Comparison of ENCODE assay signal across 18 cellular contexts in the genomic region with DNA sequence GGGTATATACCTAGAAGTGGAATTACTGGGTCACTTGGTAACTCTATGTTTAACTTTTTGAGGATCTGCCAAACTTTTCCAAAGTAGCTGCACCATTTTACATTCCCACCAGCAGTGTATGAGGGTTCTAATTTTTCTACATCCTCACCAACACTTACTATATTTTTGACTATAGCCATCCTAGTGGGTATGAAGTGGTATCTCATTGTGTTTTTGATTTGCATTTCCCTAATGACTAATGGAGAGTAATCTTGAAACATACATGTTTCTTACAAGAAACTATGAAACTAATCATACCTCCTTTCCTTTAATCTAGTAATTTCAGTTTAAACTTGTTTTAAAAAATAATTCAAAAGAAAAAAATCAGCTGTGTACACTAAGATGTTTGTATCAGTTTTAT. TPM values are rescaled to one million over a fixed set of nuclear protein-coding genes. Genes with fewer than 3 reads are reported as not detected.
DNase-seq lines count a peak whose midpoint lies in the region; ATAC-seq, FAIRE-seq and TF ChIP-seq lines count a peak whose summit lies in the region.
"Had no signal": no experiment of that assay in that cellular context is flagged by ENCODE, and none has a peak within 500 bp of the region (broad histone marks: within the 10 kb centered on the region; RNA-seq: fewer than 3 reads in every experiment).

No MANE protein-coding gene starts in this region.

- H3K9me3 ChIP-seq in GM12878 (replicated peaks; ENCODE audit: control insufficient read depth, insufficient read depth, low read length) (no peaks in the 10 kb centered on the region; the same call in 1 of the 3 replicates), left ventricle myocardium inferior (replicated peaks) (peaks cover 6% of the 10 kb centered on the region)
- H3K9me3 ChIP-seq: Caco-2 had no signal

- H3K4me2 ChIP-seq in GM12878 (ENCODE audit: control insufficient read depth, insufficient read depth): no peak overlapping the region
- H3K4me2 ChIP-seq: BLaER1 had no signal

- RAD21 ChIA-PET in GM12878 (lab: Charles Lee; ENCODE audit: unreplicated experiment): interaction anchor here (0.6 kb wide), 1 partner anchor 169 kb away, joined by 3 read pairs; no protein-coding TSS in a partner anchor

- CTCF ChIA-PET in activated CD4-positive, alpha-beta T cell treated with anti-CD3 and anti-CD28 coated beads for 36 hours (lab: Charles Lee): no interaction called here
- CTCF ChIA-PET in GM12878 (lab: Yijun Ruan, JAX): interaction anchor here (1.0 kb wide), 1 partner anchor 15 kb away, joined by 3 read pairs; no protein-coding TSS in a partner anchor

- no peak for TF ChIP-seq POLR2A in GM12878 (IDR thresholded peaks at IDR 0.05; ENCODE audit: low read depth, low read length)

- in situ Hi-C loops in GM12878 (cut with MboI): no loop called here

- H3K27ac ChIP-seq in GM12878 (ENCODE audit: control insufficient read depth, insufficient read depth) (no peak overlapping the region), left ventricle myocardium inferior (replicated peaks) (no peak overlapping the region)
- H3K27ac ChIP-seq: 22Rv1, BLaER1 had no signal

- ATAC-seq in activated CD4-positive, alpha-beta T cell treated with anti-CD3 and anti-CD28 coated beads for 36 hours: peak; percentile 63
- ATAC-seq in stimulated activated naive CD8-positive, alpha-beta T cell treated with anti-CD3 and anti-CD28 coated beads, Interleukin-15, amount 100 ng/mL, for 72 hours: peak; percentile 68
- no peak for ATAC-seq in stimulated activated naive CD8-positive, alpha-beta T cell treated with anti-CD3 and anti-CD28 coated beads, Interleukin-15, Interleukin-2, amounts not matched to agents 100 U/mL and 50 U/mL, for 24 hours
- peak; percentile 71 for ATAC-seq in GM12878
- ATAC-seq in HG03571 (IDR thresholded peaks at IDR 0.05; ENCODE audit: unreplicated experiment): no peak

- no peak overlapping the region for H3K9ac ChIP-seq in GM12878 (ENCODE audit: control insufficient read depth, insufficient read depth, low read length)
- H3K9ac ChIP-seq: BLaER1 had no signal

- TF ChIP-seq RAD21 in GM12878 (IDR thresholded peaks at IDR 0.05; ENCODE audit: insufficient read depth, low read depth, low read length): no peak

- DNase-seq in activated CD4-positive, alpha-beta T cell treated with anti-CD3 and anti-CD28 coated beads for 36 hours: no peak
- no peak for DNase-seq in activated CD4-positive, alpha-beta T cell treated with anti-CD3 and anti-CD28 coated beads for 4 hours
- no peak for DNase-seq in stimulated activated naive CD8-positive, alpha-beta T cell treated with anti-CD3 and anti-CD28 coated beads, Interleukin-15, amount 100 ng/mL, for 72 hours
- DNase-seq in stimulated activated naive CD8-positive, alpha-beta T cell treated with anti-CD3 and anti-CD28 coated beads, Interleukin-15, Interleukin-2, amounts not matched to agents 100 U/mL and 50 U/mL, for 24 hours: no peak
- DNase-seq in GM12878 (ENCODE audit: low read depth, low spot score): no peak
- DNase-seq in hepatic stellate cell (ENCODE audit: low spot score): no peak
- DNase-seq in left ventricle myocardium inferior: no peak
- DNase-seq: AML-193; Caco-2; CD8-positive, alpha-beta memory T cell; DMS53; GF-D8; GOT3; H9 had no signal

- no peaks in the 10 kb centered on the region for H3K27me3 Mint-ChIP-seq in activated CD4-positive, alpha-beta T cell treated with anti-CD3 and anti-CD28 coated beads for 36 hours
- no peaks in the 10 kb centered on the region for H3K27me3 Mint-ChIP-seq in stimulated activated naive CD8-positive, alpha-beta T cell treated with anti-CD3 and anti-CD28 coated beads, Interleukin-15, amount 100 ng/mL, for 72 hours
- H3K27me3 Mint-ChIP-seq: CD8-positive, alpha-beta memory T cell had no signal

- H3K9me3 Mint-ChIP-seq in activated CD4-positive, alpha-beta T cell treated with anti-CD3 and anti-CD28 coated beads for 36 hours (ENCODE audit: low read depth): peaks cover 6% of the 10 kb centered on the region
- peaks cover 0 to 3% of the 10 kb centered on the region in 2 donors for H3K9me3 Mint-ChIP-seq in stimulated activated naive CD8-positive, alpha-beta T cell treated with anti-CD3 and anti-CD28 coated beads, Interleukin-15, amount 100 ng/mL, for 72 hours

- no peaks in the 10 kb centered on the region for H4K20me1 ChIP-seq in GM12878 (ENCODE audit: control insufficient read depth, insufficient read depth)
- H4K20me1 ChIP-seq: BLaER1 had no signal

- SMC1A ChIA-PET in GM12878 (lab: Charles Lee; ENCODE audit: uncharacterized antibody, unreplicated experiment): interaction anchor here (1.0 to 1.4 kb wide), 5 partner anchors 15 to 68 kb away, joined by 3 to 6 read pairs (median 3); no protein-coding TSS in a partner anchor

- TF ChIP-seq CTCF in GM12878 (IDR thresholded peaks at IDR 0.05 in 2 of 3, conservative IDR thresholded peaks at IDR 0.05 in 1 of 3; ENCODE audit: control insufficient read depth in 2 of 3, extremely low read depth in 1 of 3, insufficient read depth in 1 of 3, low read depth in 3 of 3, low read length in 3 of 3) (no peak), left ventricle myocardium inferior (IDR thresholded peaks at IDR 0.05; ENCODE audit: borderline replicate concordance) (no peak)

- peaks cover 19% of the 10 kb centered on the region for H3K4me1 Mint-ChIP-seq in activated CD4-positive, alpha-beta T cell treated with anti-CD3 and anti-CD28 coated beads for 36 hours
- peaks cover 24% of the 10 kb centered on the region for H3K4me1 Mint-ChIP-seq in stimulated activated naive CD8-positive, alpha-beta T cell treated with anti-CD3 and anti-CD28 coated beads, Interleukin-15, amount 100 ng/mL, for 72 hours

- H3K36me3 Mint-ChIP-seq in activated CD4-positive, alpha-beta T cell treated with anti-CD3 and anti-CD28 coated beads for 36 hours (ENCODE audit: low read depth): peaks cover 13% of the 10 kb centered on the region

- intact Hi-C loops in activated CD4-positive, alpha-beta T cell treated with anti-CD3 and anti-CD28 coated beads for 36 hours (cut with DNase I, micrococcal nuclease): no loop called here
- intact Hi-C loops in GM12878 (cut with micrococcal nuclease; ENCODE audit: unreplicated experiment): no loop called here
- intact Hi-C loops in left ventricle myocardium inferior (cut with micrococcal nuclease): no loop called here

- H3K4me3 ChIP-seq in GM12878 (no peak overlapping the region), left ventricle myocardium inferior (no peak overlapping the region)
- H3K4me3 ChIP-seq: BLaER1 had no signal

- no peaks in the 10 kb centered on the region for H3K79me2 ChIP-seq in GM12878 (ENCODE audit: control insufficient read depth, insufficient read depth, low read length)

- no peak for TF ChIP-seq EP300 in GM12878 (IDR thresholded peaks at IDR 0.05; ENCODE audit: borderline replicate concordance in 1 of 2, control insufficient read depth in 1 of 2, low read depth in 2 of 2, low read length in 2 of 2)

- H3K36me3 ChIP-seq in GM12878 (ENCODE audit: control insufficient read depth in 2 of 2, insufficient read depth in 2 of 2, low read length in 1 of 2): no peaks in the 10 kb centered on the region; a peak in 2 of 4 replicates
- peaks cover 7% of the 10 kb centered on the region for H3K36me3 ChIP-seq in left ventricle myocardium inferior

- H3K4me1 ChIP-seq in GM12878 (ENCODE audit: control insufficient read depth, insufficient read depth, low read length) (no peaks in the 10 kb centered on the region), left ventricle myocardium inferior (no peaks in the 10 kb centered on the region)
- H3K4me1 ChIP-seq: BLaER1, Caco-2 had no signal

- POLR2A ChIA-PET in activated CD4-positive, alpha-beta T cell treated with anti-CD3 and anti-CD28 coated beads for 36 hours (lab: Charles Lee): no interaction called here
- POLR2A ChIA-PET in GM12878 (lab: Charles Lee): no interaction called here

- FAIRE-seq in GM12878 (lab: Jason Lieb, UNC): no peak
- FAIRE-seq: HTR-8/SVneo had no signal

- H2AFZ ChIP-seq in GM12878 (ENCODE audit: control insufficient read depth, low read depth, low read length): no peak overlapping the region

- no peak overlapping the region for H3K27ac Mint-ChIP-seq in activated CD4-positive, alpha-beta T cell treated with anti-CD3 and anti-CD28 coated beads for 36 hours
- no peak overlapping the region for H3K27ac Mint-ChIP-seq in stimulated activated naive CD8-positive, alpha-beta T cell treated with anti-CD3 and anti-CD28 coated beads, Interleukin-15, amount 100 ng/mL, for 72 hours
- H3K27ac Mint-ChIP-seq: H9 had no signal

- H3K27me3 ChIP-seq in GM12878 (replicated peaks in 1 of 2; ENCODE audit: control insufficient read depth in 2 of 2, insufficient read depth in 2 of 2, low read length in 1 of 2) (no peaks in the 10 kb centered on the region), left ventricle myocardium inferior (ENCODE audit: low read depth) (no peaks in the 10 kb centered on the region)
- H3K27me3 ChIP-seq: BLaER1 had no signal

- H3K4me3 Mint-ChIP-seq in activated CD4-positive, alpha-beta T cell treated with anti-CD3 and anti-CD28 coated beads for 36 hours: no peak overlapping the region
- H3K4me3 Mint-ChIP-seq in stimulated activated naive CD8-positive, alpha-beta T cell treated with anti-CD3 and anti-CD28 coated beads, Interleukin-15, amount 100 ng/mL, for 72 hours: no peak overlapping the region
- H3K4me3 Mint-ChIP-seq: CD8-positive, alpha-beta memory T cell; H9 had no signal

- BruUV-seq in GM12878 (replicated peaks; lab: Mats Ljungman, UMichigan): no TSS peak

TF ChIP-seq in GM12878, 131 proteins besides CTCF, POLR2A, EP300 and RAD21 (continues in another document):
- TF ChIP-seq CBX5 (IDR thresholded peaks at IDR 0.05; ENCODE audit: low read depth) (no peak), TBL1XR1 (IDR thresholded peaks at IDR 0.05; ENCODE audit: low read depth, low read length) (no peak), ZSCAN29 (IDR thresholded peaks at IDR 0.05) (no peak)

RNA-seq across cellular contexts. Expression of gene BCLAF3, which starts 17.9 kb away (rescaled TPM):
- 1 to 10 TPM; 4.3 to 5.7 TPM for total RNA-seq in activated CD4-positive, alpha-beta T cell treated with anti-CD3 and anti-CD28 coated beads for 36 hours
- total RNA-seq in GM12878 (2013; cell fraction: nucleolus; rRNA removed): 23.9 and 26.2 TPM in 2 replicates
- total RNA-seq in GM12878 (2014; rRNA removed): 2.2 and 2.9 TPM in 2 replicates
- 3.8 and 4.4 TPM in 2 replicates for total RNA-seq in GM12878 (2014; rRNA removed; fragmentation: Illumina TruSeq; extraction: Trizol)
- 3.6 and 3.9 TPM in 2 replicates for total RNA-seq in GM12878 (2021)
- polyA plus RNA-seq in GM12878 (2011; ENCODE audit: low read depth): 0.96 TPM
- polyA plus RNA-seq in GM12878 (2011; rRNA removed): 3.2 and 5.1 TPM in 2 replicates
- polyA plus RNA-seq in GM12878 (2011; cell fraction: cytosol; rRNA removed): 0.77 and 0.99 TPM in 2 replicates
- 3.4 and 3.9 TPM in 2 replicates for polyA plus RNA-seq in GM12878 (2011; cell fraction: nucleus; rRNA removed)
- polyA plus RNA-seq in GM12878 (2012): 1.9 TPM in 2 replicates
- polyA plus RNA-seq in GM12878 (2014; fragmentation: Illumina TruSeq; extraction: Trizol): 3.6 and 5.1 TPM in 2 replicates
- polyA plus RNA-seq in GM12878 (2014; fragmentation: Nextera tagmentation; extraction: Ambion mirVana): 1 to 10 TPM; 1.1 to 1.5 TPM
- 2.9 TPM in 2 replicates for polyA plus RNA-seq in GM12878 (2014; rRNA removed)
- polyA plus RNA-seq in GM12878 (2016; fragmentation: Nextera tagmentation; extraction: Ambion mirVana): 1 to 10 TPM in 1 of 2 experiments, under 1 TPM in 1; 0.74 to 1.4 TPM
- polyA minus RNA-seq in GM12878 (2011; rRNA and poly(A)+ RNA removed): 1.8 TPM in 2 replicates
- polyA minus RNA-seq in GM12878 (2011; cell fraction: cytosol; rRNA and poly(A)+ RNA removed): 1.9 and 2.3 TPM in 2 replicates
- polyA minus RNA-seq in GM12878 (2011; cell fraction: nucleus; rRNA and poly(A)+ RNA removed): 3.3 and 5.3 TPM in 2 replicates
- 7.7 TPM for total RNA-seq in left ventricle myocardium inferior

Comparison
In these comparisons a context has a peak if more than half of its experiments do, and no peak if none do; other contexts are left out.
1. ATAC-seq: peak in activated CD4-positive, alpha-beta T cell treated with anti-CD3 and anti-CD28 coated beads for 36 hours (single experiment), stimulated activated naive CD8-positive, alpha-beta T cell treated with anti-CD3 and anti-CD28 coated beads, Interleukin-15, amount 100 ng/mL, for 72 hours (single experiment) and GM12878 (single experiment); none in stimulated activated naive CD8-positive, alpha-beta T cell treated with anti-CD3 and anti-CD28 coated beads, Interleukin-15, Interleukin-2, amounts not matched to agents 100 U/mL and 50 U/mL, for 24 hours (single experiment) and HG03571 (single experiment).